In genomic region chr9:100324594-100325200, GRCh38 we compare ENCODE assay signal across 8 cellular contexts. TPM values are rescaled to one million over a fixed set of nuclear protein-coding genes. Genes with fewer than 3 reads are reported as not detected.
A peak's percentile ranks its signal among the peaks of the same experiment; 100 is the strongest.
DNase-seq lines count a peak whose midpoint lies in the region; ATAC-seq, FAIRE-seq and TF ChIP-seq lines count a peak whose summit lies in the region.

No MANE protein-coding gene starts in this region.

- H3K27ac ChIP-seq in A673 (ENCODE audit: low read depth, low read length, poor library complexity, severe bottlenecking) = no peak overlapping the region
- no peak overlapping the region for H3K27ac ChIP-seq in tibial artery

- intact Hi-C loops in A673 (cut with micrococcal nuclease; ENCODE audit: unreplicated experiment) = loop anchor here (2.0 to 10.0 kb wide), 6 partner anchors 102 to 1060 kb away; partner anchors contain the start of gene NR4A3
- intact Hi-C loops in tibial artery (cut with DNase I; ENCODE audit: low total_unique reads) = loop anchor here (10.0 kb wide), 1 partner anchor 220 kb away; no protein-coding TSS in a partner anchor
- intact Hi-C loops in posterior vena cava (cut with DNase I) = no loop called here

- no peak for ATAC-seq in GM18517 (IDR thresholded peaks at IDR 0.05; ENCODE audit: unreplicated experiment)

- H3K9me3 ChIP-seq in A673 (ENCODE audit: low read depth, low read length, poor library complexity, severe bottlenecking) (no peaks in the 10 kb centered on the region), tibial artery (no peaks in the 10 kb centered on the region)

- CTCF ChIA-PET in A673 (lab: Charles Lee) = interaction anchor here (0.6 to 1.0 kb wide), 4 partner anchors 105 to 1325 kb away, joined by 3 to 4 read pairs (median 4); no protein-coding TSS in a partner anchor

- BruUV-seq in A673 (replicated peaks; lab: Mats Ljungman, UMichigan) = no TSS peak

- peak; percentile 89 for FAIRE-seq in RCC 7860 (lab: Jason Lieb, UNC)

- H3K27me3 ChIP-seq in A673 (replicated peaks; ENCODE audit: insufficient read depth, low read depth, low read length, poor library complexity) (no peaks in the 10 kb centered on the region), tibial artery (no peaks in the 10 kb centered on the region)

- H3K4me3 ChIP-seq in A673 (ENCODE audit: low read depth, low read length, poor library complexity, severe bottlenecking) (no peak overlapping the region), GM12875 (ENCODE audit: low read depth, low read length) (no peak overlapping the region), foreskin fibroblast (ENCODE audit: low read depth in 1 of 2, low read length in 2 of 2) (no peak overlapping the region), tibial artery (no peak overlapping the region)

- H3K36me3 ChIP-seq in A673 (ENCODE audit: insufficient read depth, low read length, poor library complexity, severe bottlenecking) = peaks cover 53% of the 10 kb centered on the region
- peaks cover 15 to 19% (median 19%) of the 10 kb centered on the region in 3 donors for H3K36me3 ChIP-seq in tibial artery

- POLR2A ChIA-PET in A673 (lab: Charles Lee; ENCODE audit: low non-redundant PET) = interaction anchor here (0.5 to 0.6 kb wide), 2 partner anchors 98 to 464 kb away, joined by 4 to 9 read pairs; no protein-coding TSS in a partner anchor

- peak; percentile 61 for DNase-seq in A673 (ENCODE audit: low spot score)
- DNase-seq in RCC 7860 (ENCODE audit: low spot score) = peak; percentile 52
- peak in 1 of 2 donors; percentile 50 for DNase-seq in foreskin fibroblast
- no peak for DNase-seq in tibial artery
- no peak for DNase-seq in activated CD8-positive, alpha-beta memory T cell treated with anti-CD3 and anti-CD28 coated beads, Interleukin-2, amount 50 U/mL, for 4 hours
- no peak for DNase-seq in posterior vena cava (ENCODE audit: low spot score)

- TF ChIP-seq CTCF in A673 (conservative IDR thresholded peaks at IDR 0.05; ENCODE audit: low read depth, low read length) = peak; percentile 62
- TF ChIP-seq CTCF in GM12875 (IDR thresholded peaks at IDR 0.05; ENCODE audit: borderline replicate concordance, insufficient read depth, low read depth, low read length) = peak; percentile 7; the same call in 1 of the 2 replicates
- peak; percentile 33 for TF ChIP-seq CTCF in foreskin fibroblast (IDR thresholded peaks at IDR 0.05; ENCODE audit: low read depth, low read length)
- TF ChIP-seq CTCF in tibial artery (IDR thresholded peaks at IDR 0.05) = peak; percentile 8 to 34

- H3K4me1 ChIP-seq in A673 (ENCODE audit: insufficient read depth, low read length, poor library complexity, severe bottlenecking) = no peaks in the 10 kb centered on the region
- no peaks in the 10 kb centered on the region for H3K4me1 ChIP-seq in tibial artery

RNA-seq across cellular contexts. Expression of gene TEX10, which starts 28.0 kb away (rescaled TPM):
- total RNA-seq in A673 (2021) (42.7 and 46.7 TPM in 2 replicates), posterior vena cava (10 to 100 TPM in 1 of 2 donors, 1 to 10 TPM in 1; 9.9 to 11.2 TPM)

Comparison
In these comparisons a context has a peak if more than half of its experiments do, and no peak if none do; other contexts are left out.
1. DNase-seq: peak in A673 (single experiment) and RCC 7860 (single experiment); none in tibial artery (0 of 2), activated CD8-positive, alpha-beta memory T cell treated with anti-CD3 and anti-CD28 coated beads, Interleukin-2, amount 50 U/mL, for 4 hours (single experiment) and posterior vena cava (single experiment).
2. CTCF ChIP-seq: peak in every context shown above with its lines; median percentile 62 in A673; 33 in foreskin fibroblast; 21 in tibial artery; 7 in GM12875.
3. intact Hi-C loops: an anchor here in A673 (2.0 to 10.0 kb wide) and tibial artery (10.0 kb wide); none called in posterior vena cava.